Comparison of ENCODE assay signal across 8 cellular contexts in the genomic region with DNA sequence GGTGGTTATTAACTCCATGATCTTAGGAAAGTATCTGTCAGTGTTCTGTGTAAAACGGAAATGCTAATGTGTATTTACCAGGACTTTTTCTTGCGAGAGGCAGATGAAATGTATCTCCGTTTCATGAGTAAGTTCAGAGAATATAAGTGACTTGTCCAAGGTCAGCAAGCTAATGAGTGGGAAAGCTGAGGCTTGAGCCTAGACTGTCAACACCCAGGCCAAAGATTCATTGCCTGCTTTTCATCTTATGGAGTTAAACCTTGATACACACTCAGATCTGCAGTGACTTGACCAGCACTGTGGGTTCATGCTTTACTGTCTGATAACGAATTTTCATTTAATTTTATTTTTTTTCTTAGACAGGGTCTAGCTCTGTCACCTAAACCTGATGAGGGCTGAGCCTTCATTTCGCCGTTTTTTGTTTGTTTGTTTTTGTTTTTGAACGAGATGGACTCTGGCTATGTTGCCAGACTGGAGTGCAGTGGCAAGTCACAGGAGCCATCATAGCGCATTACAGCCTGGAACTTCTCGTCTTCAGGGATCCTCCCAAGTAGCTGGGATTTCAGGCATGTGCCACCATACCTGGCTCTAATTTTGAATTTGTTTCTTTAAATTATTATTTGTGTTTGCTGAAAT. TPM values are rescaled to one million over a fixed set of nuclear protein-coding genes. Genes with fewer than 3 reads are reported as not detected.
DNase-seq lines count a peak whose midpoint lies in the region; ATAC-seq and TF ChIP-seq lines count a peak whose summit lies in the region.

No MANE protein-coding gene starts in this region.

- no peaks in the 10 kb centered on the region for H3K9me2 ChIP-seq in PC-9 (ENCODE audit: insufficient read depth)

- H3K9ac ChIP-seq in ES-I3 (ENCODE audit: low read depth, low read length) (peak overlapping the region; percentile 78; the same call in 1 of the 2 replicates), parathyroid adenoma (no peak overlapping the region)

- no peaks in the 10 kb centered on the region for H3K27me3 ChIP-seq in PC-9 (ENCODE audit: insufficient read depth, low read depth)
- no peaks in the 10 kb centered on the region for H3K27me3 ChIP-seq in parathyroid adenoma (ENCODE audit: control insufficient read depth, insufficient read depth, low read length)

- intact Hi-C loops in PC-9 (cut with micrococcal nuclease; ENCODE audit: unreplicated experiment): no loop called here
- intact Hi-C loops in sciatic nerve (cut with DNase I): no loop called here

- H3K4me2 ChIP-seq in PC-9 (peak overlapping the region; percentile 75), parathyroid adenoma (ENCODE audit: low read length) (peak overlapping the region; percentile 81)

- peaks cover 34% of the 10 kb centered on the region for H3F3A ChIP-seq in PC-9 (ENCODE audit: insufficient read depth, low read depth)

- no peaks in the 10 kb centered on the region for H3K4me1 ChIP-seq in ES-I3 (ENCODE audit: insufficient read depth, low read length)
- H3K4me1 ChIP-seq in PC-9 (replicated peaks; ENCODE audit: insufficient read depth): peaks cover 15% of the 10 kb centered on the region; the same call in 1 of the 2 replicates
- no peaks in the 10 kb centered on the region for H3K4me1 ChIP-seq in parathyroid adenoma

- TF ChIP-seq CTCF in PC-9 (conservative IDR thresholded peaks at IDR 0.05): no peak
- TF ChIP-seq CTCF in epithelial cell of esophagus (IDR thresholded peaks at IDR 0.05; ENCODE audit: insufficient read depth, low read depth, low read length, missing control alignments): no peak
- TF ChIP-seq CTCF in parathyroid adenoma (IDR thresholded peaks at IDR 0.05): no peak

- BruUV-seq in PC-9 (replicated peaks; lab: Mats Ljungman, UMichigan): no TSS peak

- no peaks in the 10 kb centered on the region for H3K9me3 ChIP-seq in ES-I3 (ENCODE audit: control insufficient read depth, insufficient read depth, low read length)
- no peaks in the 10 kb centered on the region for H3K9me3 ChIP-seq in PC-9 (ENCODE audit: insufficient read depth, low read depth)
- no peaks in the 10 kb centered on the region for H3K9me3 ChIP-seq in parathyroid adenoma (ENCODE audit: control insufficient read depth, low read length)

- H4K20me1 ChIP-seq in PC-9 (ENCODE audit: insufficient read depth): no peaks in the 10 kb centered on the region

- CTCF ChIA-PET in PC-9 (lab: Charles Lee): no interaction called here

- ATAC-seq in HG03196 (IDR thresholded peaks at IDR 0.05; ENCODE audit: unreplicated experiment) (no peak), sciatic nerve (no peak)

- H2AFZ ChIP-seq in PC-9: peak overlapping the region; percentile 92
- H2AFZ ChIP-seq in parathyroid adenoma: peak overlapping the region; percentile 93

- no peak overlapping the region; the same call in 1 of the 2 replicates for H3K27ac ChIP-seq in PC-9
- H3K27ac ChIP-seq in parathyroid adenoma: peak overlapping the region; percentile 81

- DNase-seq in PC-9 (no peak), epithelial cell of esophagus (ENCODE audit: low read depth) (no peak), NCI-H187 treated with DMSO at 0.1 percent for 48 hours (lab: John Stamatoyannopoulos, UW) (no peak), CD1c-positive myeloid dendritic cell (ENCODE audit: extremely low spot score) (no peak), sciatic nerve (ENCODE audit: low spot score) (no peak)

- peak overlapping the region; percentile 91 for H3K4me3 ChIP-seq in PC-9
- peak overlapping the region; percentile 96 for H3K4me3 ChIP-seq in epithelial cell of esophagus (ENCODE audit: low read length)
- H3K4me3 ChIP-seq in parathyroid adenoma (ENCODE audit: low read depth, low read length): peak overlapping the region; percentile 82

- peaks cover 24% of the 10 kb centered on the region for H3K79me2 ChIP-seq in PC-9 (ENCODE audit: low read depth)
- H3K79me2 ChIP-seq in parathyroid adenoma: no peaks in the 10 kb centered on the region

- POLR2A ChIA-PET in PC-9 (lab: Charles Lee; ENCODE audit: unreplicated experiment): interaction anchor here (0.6 to 1.1 kb wide), 3 partner anchors 11 to 165 kb away, joined by 4 to 13 read pairs (median 5); partner anchors contain the start of gene CREB3L4

- H3K36me3 ChIP-seq in ES-I3 (ENCODE audit: insufficient read depth, low read length): peaks cover 7% of the 10 kb centered on the region
- H3K36me3 ChIP-seq in PC-9 (ENCODE audit: low read depth): 0 out of 2 replicates have a peak, but pooled peaks cover 19% of the 10 kb centered on the region
- no peaks in the 10 kb centered on the region for H3K36me3 ChIP-seq in parathyroid adenoma (ENCODE audit: control insufficient read depth, insufficient read depth, low read length)

RNA-seq across cellular contexts. Expression of gene JTB, which starts 0.9 kb away (rescaled TPM):
- total RNA-seq in PC-9 (2021): 106 and 108 TPM in 2 replicates
- 72.8 TPM for total RNA-seq in sciatic nerve

RNA-seq across cellular contexts. Expression of gene RAB13, which starts 7.7 kb away (rescaled TPM):
- total RNA-seq in PC-9 (2021) (69.9 and 73.6 TPM in 2 replicates), sciatic nerve (90.1 TPM)

RNA-seq across cellular contexts. Expression of gene CREB3L4, which starts 10.7 kb away (rescaled TPM):
- 23.4 and 25.9 TPM in 2 replicates for total RNA-seq in PC-9 (2021)
- 11.8 TPM for total RNA-seq in sciatic nerve

RNA-seq across cellular contexts. Expression of gene RPS27, which starts 12.2 kb away (rescaled TPM):
- total RNA-seq in PC-9 (2021) (898 and 1,409 TPM in 2 replicates), sciatic nerve (1,621 TPM)

RNA-seq across cellular contexts. Expression of gene SLC39A1, which starts 15.1 kb away (rescaled TPM):
- total RNA-seq in PC-9 (2021) (141 and 164 TPM in 2 replicates), sciatic nerve (73.9 TPM)
